9 cellular contexts compared by ENCODE assay signal in genomic region chr7:134943785-134944400, GRCh38. TPM values are rescaled to one million over a fixed set of nuclear protein-coding genes. Genes with fewer than 3 reads are reported as not detected.
A peak's percentile ranks its signal among the peaks of the same experiment; 100 is the strongest.
DNase-seq lines count a peak whose midpoint lies in the region; ATAC-seq and TF ChIP-seq lines count a peak whose summit lies in the region.
"Had no signal": no experiment of that assay in that cellular context is flagged by ENCODE, and none has a peak within 500 bp of the region (broad histone marks: within the 10 kb centered on the region; RNA-seq: fewer than 3 reads in every experiment).

No MANE protein-coding gene starts in this region.

- no peak overlapping the region for H3K4me3 Mint-ChIP-seq in CD8-positive, alpha-beta memory T cell

- H3K36me3 ChIP-seq in PC-9 (ENCODE audit: low read depth) (no peaks in the 10 kb centered on the region), colonic mucosa (no peaks in the 10 kb centered on the region)
- H3K36me3 ChIP-seq in CD8-positive, alpha-beta memory T cell (ENCODE audit: insufficient read depth, low read length), result no peaks in the 10 kb centered on the region

- no peaks in the 10 kb centered on the region for H3K79me2 ChIP-seq in PC-9 (ENCODE audit: low read depth)

- peak; percentile 61 for ATAC-seq in HG02943 (IDR thresholded peaks at IDR 0.05; ENCODE audit: low read depth, unreplicated experiment)

- H3K4me1 ChIP-seq in PC-9 (replicated peaks; ENCODE audit: insufficient read depth), result peaks cover 23% of the 10 kb centered on the region
- peaks cover 7% of the 10 kb centered on the region for H3K4me1 ChIP-seq in CD8-positive, alpha-beta memory T cell (ENCODE audit: insufficient read depth, low read length)
- H3K4me1 ChIP-seq in colonic mucosa, result no peaks in the 10 kb centered on the region

- no peaks in the 10 kb centered on the region; the same call in 1 of the 2 replicates for H3F3A ChIP-seq in PC-9 (ENCODE audit: insufficient read depth, low read depth)

- no peak overlapping the region for H3K27ac ChIP-seq in PC-9
- no peak overlapping the region for H3K27ac ChIP-seq in CD8-positive, alpha-beta memory T cell (ENCODE audit: low read depth, low read length)
- peak overlapping the region in 1 of 2 donors; percentile 14 for H3K27ac ChIP-seq in coronary artery
- H3K27ac ChIP-seq in colonic mucosa, result no peak overlapping the region
- H3K27ac ChIP-seq: skin epidermis had no signal

- H2AFZ ChIP-seq in PC-9, result no peak overlapping the region

- H3K27me3 ChIP-seq in PC-9 (ENCODE audit: insufficient read depth, low read depth) (no peaks in the 10 kb centered on the region), colonic mucosa (no peaks in the 10 kb centered on the region)
- no peaks in the 10 kb centered on the region for H3K27me3 ChIP-seq in CD8-positive, alpha-beta memory T cell (ENCODE audit: insufficient read depth, low read length, poor library complexity, severe bottlenecking)

- intact Hi-C loops in PC-9 (cut with micrococcal nuclease; ENCODE audit: unreplicated experiment) (loop anchor here (1.0 to 5.0 kb wide), 6 partner anchors 52 to 432 kb away; no protein-coding TSS in a partner anchor), colonic mucosa (cut with DNase I) (no loop called here)

- H3K9me3 ChIP-seq in PC-9 (ENCODE audit: insufficient read depth, low read depth) (no peaks in the 10 kb centered on the region), colonic mucosa (no peaks in the 10 kb centered on the region)
- no peaks in the 10 kb centered on the region for H3K9me3 ChIP-seq in CD8-positive, alpha-beta memory T cell (ENCODE audit: low read length)

- CTCF ChIA-PET in PC-9 (lab: Charles Lee), result interaction anchor here (0.6 to 1.0 kb wide), 4 partner anchors 254 to 949 kb away, joined by 3 read pairs; no protein-coding TSS in a partner anchor
- CTCF ChIA-PET in CD8-positive, alpha-beta memory T cell (lab: Charles Lee), result interaction anchor here (0.7 kb wide), 1 partner anchor 195 kb away, joined by 3 read pairs; no protein-coding TSS in a partner anchor

- no peaks in the 10 kb centered on the region for H4K20me1 ChIP-seq in PC-9 (ENCODE audit: insufficient read depth)

- H3K36me3 Mint-ChIP-seq in CD8-positive, alpha-beta memory T cell, result no peaks in the 10 kb centered on the region

- H3K9me2 ChIP-seq in PC-9 (ENCODE audit: insufficient read depth), result peaks cover 4% of the 10 kb centered on the region; the same call in 1 of the 2 replicates

- H3K4me3 ChIP-seq in PC-9 (no peak overlapping the region), coronary artery (no peak overlapping the region), colonic mucosa (no peak overlapping the region)
- no peak overlapping the region for H3K4me3 ChIP-seq in CD8-positive, alpha-beta memory T cell (ENCODE audit: low read length)
- H3K4me3 ChIP-seq: skin epidermis had no signal

- peak; percentile 37 for DNase-seq in NCI-H510A treated with DMSO at 0.1 percent for 48 hours (lab: John Stamatoyannopoulos, UW)
- DNase-seq in NCI-H510A (lab: John Stamatoyannopoulos, UW), result no peak
- no peak for DNase-seq in PC-9
- peak; percentile 71 for DNase-seq in inferior parietal cortex (ENCODE audit: extremely low spot score)
- no peak for DNase-seq in CD8-positive, alpha-beta memory T cell
- DNase-seq in coronary artery (ENCODE audit: low spot score), result no peak
- DNase-seq in colonic mucosa, result no peak

- H3K4me2 ChIP-seq in PC-9, result no peak overlapping the region

- H3K9me3 Mint-ChIP-seq in CD8-positive, alpha-beta memory T cell, result no peaks in the 10 kb centered on the region

- POLR2A ChIA-PET in PC-9 (lab: Charles Lee; ENCODE audit: unreplicated experiment), result no interaction called here
- POLR2A ChIA-PET in CD8-positive, alpha-beta memory T cell (lab: Charles Lee), result no interaction called here

- TF ChIP-seq CTCF in PC-9 (conservative IDR thresholded peaks at IDR 0.05) (peak; percentile 72), coronary artery (IDR thresholded peaks at IDR 0.05) (no peak), colonic mucosa (IDR thresholded peaks at IDR 0.05) (no peak)

- H3K4me1 Mint-ChIP-seq in CD8-positive, alpha-beta memory T cell, result peaks cover 4 to 5% (median 5%) of the 10 kb centered on the region in 3 donors

- H3K9ac ChIP-seq in colonic mucosa (ENCODE audit: low read depth in 2 of 2, low read length in 2 of 2), result no peak overlapping the region

- BruUV-seq in PC-9 (replicated peaks; lab: Mats Ljungman, UMichigan), result no TSS peak

- H3K27ac Mint-ChIP-seq in CD8-positive, alpha-beta memory T cell, result no peak overlapping the region

- peaks cover 3 to 8% of the 10 kb centered on the region in 2 donors for H3K27me3 Mint-ChIP-seq in CD8-positive, alpha-beta memory T cell

RNA-seq across cellular contexts. Expression of gene AGBL3, which starts 42.4 kb away (rescaled TPM):
- 3.2 and 4.3 TPM in 2 replicates for total RNA-seq in PC-9 (2021)
- 1 to 10 TPM; 2.5 to 3.2 TPM for total RNA-seq in CD8-positive, alpha-beta memory T cell
- 0.10 TPM for polyA plus RNA-seq in CD8-positive, alpha-beta memory T cell
- total RNA-seq in colonic mucosa, result under 1 TPM; 0.47 to 0.98 TPM

Comparison
In these comparisons a context has a peak if more than half of its experiments do, and no peak if none do; other contexts are left out.
1. DNase-seq: peak in NCI-H510A treated with DMSO at 0.1 percent for 48 hours (single experiment) and inferior parietal cortex (single experiment); none in NCI-H510A (single experiment), PC-9 (0 of 2), CD8-positive, alpha-beta memory T cell (0 of 5), coronary artery (single experiment) and colonic mucosa (single experiment).